ENCODE assay signal across 14 cellular contexts in genomic region chr15:62124953-62125263, GRCh38. TPM values are rescaled to one million over a fixed set of nuclear protein-coding genes. Genes with fewer than 3 reads are reported as not detected.
A peak's percentile ranks its signal among the peaks of the same experiment; 100 is the strongest.
DNase-seq lines count a peak whose midpoint lies in the region; ATAC-seq and TF ChIP-seq lines count a peak whose summit lies in the region.
"Had no signal": no experiment of that assay in that cellular context is flagged by ENCODE, and none has a peak within 500 bp of the region (broad histone marks: within the 10 kb centered on the region; RNA-seq: fewer than 3 reads in every experiment).

No MANE protein-coding gene starts in this region.

- intact Hi-C loops in head of caudate nucleus (cut with DNase I), result no loop called here

- H3K9me3 ChIP-seq in subcutaneous abdominal adipose tissue (ENCODE audit: control insufficient read depth in 5 of 5, low read length in 5 of 5), result no peaks in the 10 kb centered on the region
- H3K9me3 ChIP-seq: neutrophil, SJSA1 had no signal

- peaks cover 8% of the 10 kb centered on the region for H3K27me3 Mint-ChIP-seq in activated naive CD8-positive, alpha-beta T cell treated with anti-CD3 and anti-CD28 coated beads, Interleukin-2, amount 10 ng/mL, durations not matched to agents 7 days and 5 days
- no peaks in the 10 kb centered on the region for H3K27me3 Mint-ChIP-seq in activated naive CD8-positive, alpha-beta T cell treated with anti-CD3 and anti-CD28 coated beads for 36 hours

- POLR2A ChIA-PET in activated naive CD8-positive, alpha-beta T cell treated with anti-CD3 and anti-CD28 coated beads, Interleukin-2, amount 10 ng/mL, durations not matched to agents 7 days and 5 days (lab: Charles Lee), result no interaction called here

- H3K27me3 ChIP-seq in subcutaneous abdominal adipose tissue (ENCODE audit: control insufficient read depth in 5 of 5, insufficient read depth in 4 of 5, low read length in 5 of 5), result no peaks in the 10 kb centered on the region
- H3K27me3 ChIP-seq: neutrophil, SJSA1 had no signal

- H3K4me3 Mint-ChIP-seq in activated naive CD8-positive, alpha-beta T cell treated with anti-CD3 and anti-CD28 coated beads, Interleukin-2, amount 10 ng/mL, durations not matched to agents 7 days and 5 days, result peak overlapping the region; percentile 46
- no peak overlapping the region for H3K4me3 Mint-ChIP-seq in activated naive CD8-positive, alpha-beta T cell treated with anti-CD3 and anti-CD28 coated beads for 36 hours

- TF ChIP-seq CTCF in fibroblast of pulmonary artery (IDR thresholded peaks at IDR 0.05; ENCODE audit: low read length, missing control alignments), result no peak

- H3K36me3 Mint-ChIP-seq in activated naive CD8-positive, alpha-beta T cell treated with anti-CD3 and anti-CD28 coated beads, Interleukin-2, amount 10 ng/mL, durations not matched to agents 7 days and 5 days, result peaks cover 3% of the 10 kb centered on the region
- H3K36me3 Mint-ChIP-seq in activated naive CD8-positive, alpha-beta T cell treated with anti-CD3 and anti-CD28 coated beads for 36 hours, result peaks cover 1% of the 10 kb centered on the region

- no peaks in the 10 kb centered on the region for H3K36me3 ChIP-seq in subcutaneous abdominal adipose tissue (ENCODE audit: control insufficient read depth in 5 of 5, insufficient read depth in 5 of 5, low read length in 5 of 5)
- H3K36me3 ChIP-seq: neutrophil, SJSA1 had no signal

- DNase-seq in activated naive CD8-positive, alpha-beta T cell treated with anti-CD3 and anti-CD28 coated beads, Interleukin-2, amount 10 ng/mL, durations not matched to agents 7 days and 5 days, result no peak
- no peak for DNase-seq in activated naive CD8-positive, alpha-beta T cell treated with anti-CD3 and anti-CD28 coated beads for 36 hours
- peak; percentile 28 for DNase-seq in RPMI8226
- peak; percentile 45 for DNase-seq in fibroblast of pulmonary artery (ENCODE audit: low read depth)
- DNase-seq in caudate nucleus (lab: John Stamatoyannopoulos, UW), result no peak
- DNase-seq in Kasumi-1 (lab: John Stamatoyannopoulos, UW), result no peak
- no peak for DNase-seq in head of caudate nucleus
- DNase-seq: activated CD4-positive, CD25-positive, alpha-beta regulatory T cell; AML-193 had no signal

- H3K9me3 Mint-ChIP-seq in activated naive CD8-positive, alpha-beta T cell treated with anti-CD3 and anti-CD28 coated beads, Interleukin-2, amount 10 ng/mL, durations not matched to agents 7 days and 5 days, result peaks cover 3% of the 10 kb centered on the region
- peaks cover 10% of the 10 kb centered on the region for H3K9me3 Mint-ChIP-seq in activated naive CD8-positive, alpha-beta T cell treated with anti-CD3 and anti-CD28 coated beads for 36 hours
- H3K9me3 Mint-ChIP-seq: activated T-helper 2 cell treated with anti-CD3 and anti-CD28 coated beads, Interferon-gamma antibody, Interleukin-2, Interleukin-4, amounts not matched to agents 10 μg/mL and 5 μg/mL and 100 μg/mL, durations not matched to agents 14 hours and 24 hours and 36 hours had no signal

- H3K4me1 Mint-ChIP-seq in activated naive CD8-positive, alpha-beta T cell treated with anti-CD3 and anti-CD28 coated beads, Interleukin-2, amount 10 ng/mL, durations not matched to agents 7 days and 5 days, result peaks cover 36% of the 10 kb centered on the region
- peaks cover 32% of the 10 kb centered on the region for H3K4me1 Mint-ChIP-seq in activated naive CD8-positive, alpha-beta T cell treated with anti-CD3 and anti-CD28 coated beads for 36 hours

- peak overlapping the region; percentile 5 for H3K27ac ChIP-seq in subcutaneous abdominal adipose tissue (ENCODE audit: low read depth, low read length)
- H3K27ac ChIP-seq in caudate nucleus (ENCODE audit: low read depth, low read length), result no peak overlapping the region
- H3K27ac ChIP-seq: neutrophil, SJSA1 had no signal

- no peak overlapping the region for H3K4me3 ChIP-seq in fibroblast of pulmonary artery (replicated peaks; ENCODE audit: low read depth, low read length)
- no peak overlapping the region for H3K4me3 ChIP-seq in subcutaneous abdominal adipose tissue (ENCODE audit: low read depth in 1 of 5, low read length in 5 of 5)
- H3K4me3 ChIP-seq: SJSA1 had no signal

- peak overlapping the region; percentile 76 for H3K27ac Mint-ChIP-seq in activated naive CD8-positive, alpha-beta T cell treated with anti-CD3 and anti-CD28 coated beads, Interleukin-2, amount 10 ng/mL, durations not matched to agents 7 days and 5 days
- H3K27ac Mint-ChIP-seq in activated naive CD8-positive, alpha-beta T cell treated with anti-CD3 and anti-CD28 coated beads for 36 hours, result no peak overlapping the region
- H3K27ac Mint-ChIP-seq: activated T-helper 2 cell treated with anti-CD3 and anti-CD28 coated beads, Interferon-gamma antibody, Interleukin-2, Interleukin-4, amounts not matched to agents 10 μg/mL and 5 μg/mL and 100 μg/mL, durations not matched to agents 14 hours and 24 hours and 36 hours had no signal

- ATAC-seq in activated naive CD8-positive, alpha-beta T cell treated with anti-CD3 and anti-CD28 coated beads, Interleukin-2, amount 10 ng/mL, durations not matched to agents 7 days and 5 days (ENCODE audit: low read depth), result peak; percentile 37

- H3K4me1 ChIP-seq in subcutaneous abdominal adipose tissue (ENCODE audit: control insufficient read depth in 5 of 5, insufficient read depth in 5 of 5, low read length in 5 of 5), result peaks cover 0 to 13% (median 6%) of the 10 kb centered on the region in 5 donors

- H3K9ac ChIP-seq in subcutaneous abdominal adipose tissue (ENCODE audit: low read length in 5 of 5), result peak overlapping the region in 1 of 5 donors; percentile 12

RNA-seq across cellular contexts. Expression of gene C2CD4B, which starts 40.2 kb away (rescaled TPM):
- not detected for total RNA-seq in activated naive CD8-positive, alpha-beta T cell treated with anti-CD3 and anti-CD28 coated beads, Interleukin-2, amount 10 ng/mL, durations not matched to agents 7 days and 5 days
- not detected for total RNA-seq in activated naive CD8-positive, alpha-beta T cell treated with anti-CD3 and anti-CD28 coated beads for 36 hours
- total RNA-seq: M059J, SJSA1 had no signal

RNA-seq across cellular contexts. Expression of gene C2CD4A, which starts 58.1 kb away (rescaled TPM):
- total RNA-seq in activated naive CD8-positive, alpha-beta T cell treated with anti-CD3 and anti-CD28 coated beads, Interleukin-2, amount 10 ng/mL, durations not matched to agents 7 days and 5 days, result not detected
- total RNA-seq in activated naive CD8-positive, alpha-beta T cell treated with anti-CD3 and anti-CD28 coated beads for 36 hours, result under 1 TPM; 0.12 to 0.20 TPM
- total RNA-seq: activated T-helper 2 cell treated with anti-CD3 and anti-CD28 coated beads, Interferon-gamma antibody, Interleukin-2, Interleukin-4, amounts not matched to agents 10 μg/mL and 5 μg/mL and 100 μg/mL, durations not matched to agents 14 hours and 24 hours and 36 hours; M059J; SJSA1 had no signal

Comparison
In these comparisons a context has a peak if more than half of its experiments do, and no peak if none do; other contexts are left out.
1. DNase-seq: peak in RPMI8226 (single experiment) and fibroblast of pulmonary artery (single experiment); none in activated naive CD8-positive, alpha-beta T cell treated with anti-CD3 and anti-CD28 coated beads, Interleukin-2, amount 10 ng/mL, durations not matched to agents 7 days and 5 days (single experiment), activated naive CD8-positive, alpha-beta T cell treated with anti-CD3 and anti-CD28 coated beads for 36 hours (single experiment), caudate nucleus (0 of 61), Kasumi-1 (0 of 2) and head of caudate nucleus (0 of 42).